In genomic region chr3:75579536-75579935, GRCh38 we compare ENCODE assay signal across 8 cellular contexts.
DNase-seq lines count a peak whose midpoint lies in the region; ATAC-seq, FAIRE-seq and TF ChIP-seq lines count a peak whose summit lies in the region.
"Not testable (repeated sequence)": the region's sequence is repeated elsewhere in the genome, so short reads cannot be mapped to it uniquely, and the experiment has no call there.

No MANE protein-coding gene starts in this region.

- H3K9me3 ChIP-seq in A549; SK-N-SH; iPS-18a (ENCODE audit: control insufficient read depth, low read depth, low read length): not testable (repeated sequence)

- H3K4me3 Mint-ChIP-seq in GM23338 = peak overlapping the region; percentile 77
- H3K4me3 Mint-ChIP-seq in activated T-helper 1 cell treated with anti-CD3 and anti-CD28 coated beads, Interleukin-12 subunit alpha, Interleukin-12 subunit beta, Interleukin-2, Interleukin-4 antibody, amounts not matched to agents 30 ng/mL and 10 ng/mL and 1 ng/mL, durations not matched to agents 14 hours and 24 hours and 36 hours = peak overlapping the region; percentile 59
- peak overlapping the region; percentile 83 for H3K4me3 Mint-ChIP-seq in nephron progenitor cell
- peak overlapping the region; percentile 56 for H3K4me3 Mint-ChIP-seq in stimulated activated memory B cell treated with anti-CD40 and anti-IgM and Interleukin-4, amounts not matched to agents 10 μg/mL and 1 μg/mL and 100 μg/mL, for 72 hours

- H3K4me2 ChIP-seq in A549 = peak overlapping the region; percentile 83
- H3K4me2 ChIP-seq in GM23338 = peak overlapping the region; percentile 83
- H3K4me2 ChIP-seq in SK-N-SH = peak overlapping the region; percentile 85; the same call in 1 of the 2 replicates

- H3K27me3 ChIP-seq in GM23338 (ENCODE audit: insufficient read depth) (peaks cover 44% of the 10 kb centered on the region), iPS-18a (ENCODE audit: control insufficient read depth, insufficient read depth, low read length) (peaks cover 32% of the 10 kb centered on the region)
- H3K27me3 ChIP-seq in SK-N-SH (ENCODE audit: insufficient read depth) = not testable (repeated sequence)

- POLR2A ChIA-PET in A549 (lab: Yijun Ruan, JAX); SK-N-SH (lab: Yijun Ruan, JAX): not testable (repeated sequence)

- peak overlapping the region; percentile 35; the same call in 2 of the 3 replicates for H3K4me3 ChIP-seq in A549
- H3K4me3 ChIP-seq in GM23338 = peak overlapping the region; percentile 75
- peak overlapping the region in 1 of 2 experiments; percentile 45; a peak in 1 of 4 replicates for H3K4me3 ChIP-seq in SK-N-SH (ENCODE audit: low read depth in 2 of 2, low read length in 1 of 2)
- H3K4me3 ChIP-seq in iPS-18a (ENCODE audit: low read length) = peak overlapping the region; percentile 35

- not testable (repeated sequence) for H3K9me2 ChIP-seq in GM23338 (ENCODE audit: insufficient read depth); SK-N-SH

- CTCF ChIA-PET in A549 (lab: Yijun Ruan, JAX) = interaction anchor here (0.6 to 1.4 kb wide), 7 partner anchors 18 to 369 kb away, joined by 3 to 5 read pairs (median 3); no protein-coding TSS in a partner anchor
- CTCF ChIA-PET in SK-N-SH (lab: Yijun Ruan, JAX) = interaction anchor here (0.7 to 1.7 kb wide), 3 partner anchors 60 to 150 kb away, joined by 3 to 6 read pairs (median 4); no protein-coding TSS in a partner anchor

- not testable (repeated sequence) for TF ChIP-seq POLR2A in A549 (IDR thresholded peaks at IDR 0.05; ENCODE audit: low read length)

- not testable (repeated sequence) for TF ChIP-seq EP300 in A549 (IDR thresholded peaks at IDR 0.05); SK-N-SH (IDR thresholded peaks at IDR 0.05; ENCODE audit: borderline replicate concordance in 1 of 2, low read depth in 1 of 2, low read length in 1 of 2)

- not testable (repeated sequence) for FAIRE-seq in A549 (lab: Jason Lieb, UNC)

- not testable (repeated sequence) for TF ChIP-seq CTCF in A549 (IDR thresholded peaks at IDR 0.05); GM23338 (conservative IDR thresholded peaks at IDR 0.05; ENCODE audit: low read depth in 2 of 2); SK-N-SH (IDR thresholded peaks at IDR 0.05); nephron progenitor cell (IDR thresholded peaks at IDR 0.05)

- H2AFZ ChIP-seq in GM23338 = peak overlapping the region; percentile 69; the same call in 1 of the 2 replicates
- not testable (repeated sequence) for H2AFZ ChIP-seq in SK-N-SH (ENCODE audit: low read depth)

- WGBS in A549 (ENCODE audit: missing lambda C conversion rate) = 37% methylated on average over 2 of the region's 27 CpGs
- WGBS in SK-N-SH (ENCODE audit: low lambda C conversion rate) = no CpG with 5 or more reads among the region's 27 CpGs

- H3K4me1 Mint-ChIP-seq in GM23338 (peaks cover 39% of the 10 kb centered on the region), nephron progenitor cell (peaks cover 15% of the 10 kb centered on the region)
- not testable (repeated sequence) for H3K4me1 Mint-ChIP-seq in activated T-helper 1 cell treated with anti-CD3 and anti-CD28 coated beads, Interleukin-12 subunit alpha, Interleukin-12 subunit beta, Interleukin-2, Interleukin-4 antibody, amounts not matched to agents 30 ng/mL and 10 ng/mL and 1 ng/mL, durations not matched to agents 14 hours and 24 hours and 36 hours (ENCODE audit: low read depth); stimulated activated memory B cell treated with anti-CD40 and anti-IgM and Interleukin-4, amounts not matched to agents 10 μg/mL and 1 μg/mL and 100 μg/mL, for 72 hours

- H3K4me1 ChIP-seq in A549; SK-N-SH (ENCODE audit: control insufficient read depth in 1 of 2, insufficient read depth in 2 of 2, low read depth in 1 of 2, low read length in 1 of 2); iPS-18a (ENCODE audit: control insufficient read depth, low read depth, low read length): not testable (repeated sequence)
- H3K4me1 ChIP-seq in GM23338 (ENCODE audit: insufficient read depth) = peaks cover 14% of the 10 kb centered on the region

- not testable (repeated sequence) for TF ChIP-seq RAD21 in A549 (conservative IDR thresholded peaks at IDR 0.05 in 1 of 2, IDR thresholded peaks at IDR 0.05 in 1 of 2); SK-N-SH (IDR thresholded peaks at IDR 0.05; ENCODE audit: low read length)

- H3K27ac ChIP-seq in A549 = 0 out of 6 replicates have a peak overlapping the region, but pooled peaks of 1 of the 2 experiments have one; percentile 54
- not testable (repeated sequence) for H3K27ac ChIP-seq in GM23338 (ENCODE audit: low read depth); SK-N-SH (ENCODE audit: low read depth in 2 of 2, low read length in 1 of 2); iPS-18a (ENCODE audit: low read length)

- H3K27ac Mint-ChIP-seq in GM23338; activated T-helper 1 cell treated with anti-CD3 and anti-CD28 coated beads, Interleukin-12 subunit alpha, Interleukin-12 subunit beta, Interleukin-2, Interleukin-4 antibody, amounts not matched to agents 30 ng/mL and 10 ng/mL and 1 ng/mL, durations not matched to agents 14 hours and 24 hours and 36 hours; nephron progenitor cell; stimulated activated memory B cell treated with anti-CD40 and anti-IgM and Interleukin-4, amounts not matched to agents 10 μg/mL and 1 μg/mL and 100 μg/mL, for 72 hours: not testable (repeated sequence)

- H3K9ac ChIP-seq in SK-N-SH; iPS-18a (ENCODE audit: low read length): not testable (repeated sequence)

- not testable (repeated sequence) for H3F3A ChIP-seq in GM23338 (replicated peaks; ENCODE audit: low read depth); SK-N-SH (replicated peaks; ENCODE audit: insufficient read depth)

- not testable (repeated sequence) for H3K9me3 Mint-ChIP-seq in GM23338; activated T-helper 1 cell treated with anti-CD3 and anti-CD28 coated beads, Interleukin-12 subunit alpha, Interleukin-12 subunit beta, Interleukin-2, Interleukin-4 antibody, amounts not matched to agents 30 ng/mL and 10 ng/mL and 1 ng/mL, durations not matched to agents 14 hours and 24 hours and 36 hours; nephron progenitor cell; stimulated activated memory B cell treated with anti-CD40 and anti-IgM and Interleukin-4, amounts not matched to agents 10 μg/mL and 1 μg/mL and 100 μg/mL, for 72 hours

- H3K27me3 Mint-ChIP-seq in GM23338 (ENCODE audit: insufficient read depth, low read depth, poor library complexity) = peaks cover 47% of the 10 kb centered on the region
- H3K27me3 Mint-ChIP-seq in activated T-helper 1 cell treated with anti-CD3 and anti-CD28 coated beads, Interleukin-12 subunit alpha, Interleukin-12 subunit beta, Interleukin-2, Interleukin-4 antibody, amounts not matched to agents 30 ng/mL and 10 ng/mL and 1 ng/mL, durations not matched to agents 14 hours and 24 hours and 36 hours (ENCODE audit: insufficient read depth) = peaks cover 21% of the 10 kb centered on the region
- H3K27me3 Mint-ChIP-seq in nephron progenitor cell (ENCODE audit: low read depth, poor library complexity) = peaks cover 68% of the 10 kb centered on the region
- H3K27me3 Mint-ChIP-seq in stimulated activated memory B cell treated with anti-CD40 and anti-IgM and Interleukin-4, amounts not matched to agents 10 μg/mL and 1 μg/mL and 100 μg/mL, for 72 hours = peaks cover 25% of the 10 kb centered on the region

- not testable (repeated sequence) for H4K20me1 ChIP-seq in GM23338 (replicated peaks; ENCODE audit: insufficient read depth); SK-N-SH (ENCODE audit: insufficient read depth)

- not testable (repeated sequence) for H3K36me3 Mint-ChIP-seq in GM23338 (ENCODE audit: low read depth); activated T-helper 1 cell treated with anti-CD3 and anti-CD28 coated beads, Interleukin-12 subunit alpha, Interleukin-12 subunit beta, Interleukin-2, Interleukin-4 antibody, amounts not matched to agents 30 ng/mL and 10 ng/mL and 1 ng/mL, durations not matched to agents 14 hours and 24 hours and 36 hours (ENCODE audit: low read depth); nephron progenitor cell (ENCODE audit: low read depth); stimulated activated memory B cell treated with anti-CD40 and anti-IgM and Interleukin-4, amounts not matched to agents 10 μg/mL and 1 μg/mL and 100 μg/mL, for 72 hours

- H3K79me2 ChIP-seq in GM23338 (replicated peaks; ENCODE audit: insufficient read depth); SK-N-SH (ENCODE audit: insufficient read depth): not testable (repeated sequence)

- not testable (repeated sequence) for DNase-seq in A549 (ENCODE audit: low read depth in 1 of 2, low spot score in 1 of 2); GM23338 (ENCODE audit: low spot score); activated T-helper 1 cell treated with anti-CD3 and anti-CD28 coated beads, Interleukin-12 subunit alpha, Interleukin-12 subunit beta, Interleukin-2, Interleukin-4 antibody, amounts not matched to agents 30 ng/mL and 10 ng/mL and 1 ng/mL, durations not matched to agents 14 hours and 24 hours and 36 hours (ENCODE audit: low spot score)
- DNase-seq in SK-N-SH = peak; percentile 27
- peak; percentile 47 for DNase-seq in ecto neural progenitor cell (ENCODE audit: low spot score)
- DNase-seq in nephron progenitor cell = peak; percentile 37

- intact Hi-C loops in activated T-helper 1 cell treated with anti-CD3 and anti-CD28 coated beads, Interleukin-12 subunit alpha, Interleukin-12 subunit beta, Interleukin-2, Interleukin-4 antibody, amounts not matched to agents 30 ng/mL and 10 ng/mL and 1 ng/mL, durations not matched to agents 14 hours and 24 hours and 36 hours (cut with micrococcal nuclease) = not testable (repeated sequence)

- ATAC-seq in A549; GM23338; stimulated activated memory B cell treated with anti-CD40 and anti-IgM and Interleukin-4, amounts not matched to agents 10 μg/mL and 1 μg/mL and 100 μg/mL, for 72 hours: not testable (repeated sequence)

- H3K36me3 ChIP-seq in GM23338 (ENCODE audit: insufficient read depth); SK-N-SH (replicated peaks in 1 of 2; ENCODE audit: control insufficient read depth in 1 of 2, insufficient read depth in 2 of 2, low read length in 1 of 2); iPS-18a (ENCODE audit: control insufficient read depth, low read depth, low read length): not testable (repeated sequence)
